Comparison of ENCODE assay signal across 1 cellular context in genomic region chr6:31366693-31367470, GRCh38.
TF ChIP-seq lines count a peak whose summit lies in the region.

No MANE protein-coding gene starts in this region.

TF ChIP-seq in H1, 55 proteins besides CTCF, POLR2A, EP300 and RAD21 (continued from another document):
- TF ChIP-seq SUZ12 (IDR thresholded peaks at IDR 0.05; ENCODE audit: low read length) = no peak
- TF ChIP-seq SIX5 (IDR thresholded peaks at IDR 0.05; ENCODE audit: low read depth, low read length) = no peak
- no peak for TF ChIP-seq MAFK (IDR thresholded peaks at IDR 0.05; ENCODE audit: low read depth, low read length)
- no peak for TF ChIP-seq TCF12 (IDR thresholded peaks at IDR 0.05; ENCODE audit: low read depth, low read length)
- no peak for TF ChIP-seq POU5F1 (IDR thresholded peaks at IDR 0.05; ENCODE audit: low read depth, low read length)
- TF ChIP-seq SP1 (IDR thresholded peaks at IDR 0.05; ENCODE audit: low read depth, low read length) = no peak
- TF ChIP-seq KDM5A (IDR thresholded peaks at IDR 0.05; ENCODE audit: low read length) = no peak
- TF ChIP-seq EGR1 (IDR thresholded peaks at IDR 0.05; ENCODE audit: borderline replicate concordance, low read depth, low read length) = no peak
- peak; percentile 52; the same call in 1 of the 2 replicates for TF ChIP-seq GABPA (IDR thresholded peaks at IDR 0.05; ENCODE audit: borderline replicate concordance, insufficient read depth, low read length)
- TF ChIP-seq PHF8 (conservative IDR thresholded peaks at IDR 0.05; ENCODE audit: low read depth, low read length) = no peak
- TF ChIP-seq E2F6 (IDR thresholded peaks at IDR 0.05) = no peak
- 0 out of 2 replicates have a peak, but pooled peaks have one; percentile 45 for TF ChIP-seq ATF2 (IDR thresholded peaks at IDR 0.05; ENCODE audit: low read length)
- no peak for TF ChIP-seq RBBP5 (IDR thresholded peaks at IDR 0.05; ENCODE audit: borderline replicate concordance, low read depth, low read length)
- no peak for TF ChIP-seq CBX8 (IDR thresholded peaks at IDR 0.05; ENCODE audit: borderline replicate concordance, low read depth, low read length)
- no peak for TF ChIP-seq JUN (IDR thresholded peaks at IDR 0.05; ENCODE audit: low read depth, low read length)
- no peak for TF ChIP-seq NRF1 (IDR thresholded peaks at IDR 0.05; ENCODE audit: low read depth, low read length)
- TF ChIP-seq USF2 (IDR thresholded peaks at IDR 0.05; ENCODE audit: low read length) = no peak
- TF ChIP-seq KDM4A (IDR thresholded peaks at IDR 0.05; ENCODE audit: low read depth, low read length, severe bottlenecking) = peak; percentile 78
- no peak for TF ChIP-seq CHD7 (IDR thresholded peaks at IDR 0.05; ENCODE audit: insufficient replicate concordance, low read length)
- no peak for TF ChIP-seq GTF2F1 (IDR thresholded peaks at IDR 0.05; ENCODE audit: borderline replicate concordance, low read depth, low read length)
- no peak for TF ChIP-seq HDAC2 (IDR thresholded peaks at IDR 0.05; ENCODE audit: borderline replicate concordance in 1 of 2, low read depth in 2 of 2, low read length in 2 of 2)
- no peak for TF ChIP-seq RNF2 (IDR thresholded peaks at IDR 0.05; ENCODE audit: borderline replicate concordance, low read depth, low read length, missing control alignments, poor library complexity, severe bottlenecking)
- TF ChIP-seq HDAC6 (IDR thresholded peaks at IDR 0.05; ENCODE audit: low read depth, low read length) = no peak
- peak; percentile 71; the same call in 1 of the 2 replicates for TF ChIP-seq TBP (IDR thresholded peaks at IDR 0.05; ENCODE audit: low read depth, low read length)
- no peak for TF ChIP-seq RXRA (IDR thresholded peaks at IDR 0.05; ENCODE audit: insufficient read depth, low read depth, low read length)
- no peak for TF ChIP-seq TEAD4 (IDR thresholded peaks at IDR 0.05; ENCODE audit: low read depth, low read length)
- no peak for TF ChIP-seq ZNF274 (IDR thresholded peaks at IDR 0.05; ENCODE audit: borderline replicate concordance, extremely low read depth, low read length)
- no peak for TF ChIP-seq JUND (IDR thresholded peaks at IDR 0.05; ENCODE audit: low read length)
- TF ChIP-seq SIRT6 (IDR thresholded peaks at IDR 0.05; ENCODE audit: low read length) = no peak
- TF ChIP-seq EZH2 (IDR thresholded peaks at IDR 0.05; ENCODE audit: low read depth, low read length, severe bottlenecking) = no peak
- TF ChIP-seq BCL11A (IDR thresholded peaks at IDR 0.05; ENCODE audit: low read depth in 2 of 2, low read length in 2 of 2) = no peak
- TF ChIP-seq CREB1 (IDR thresholded peaks at IDR 0.05) = no peak
- no peak for TF ChIP-seq RFX5 (IDR thresholded peaks at IDR 0.05; ENCODE audit: borderline replicate concordance, low read depth, low read length)
